In genomic region chr9:123445981-123446610, GRCh38 we compare ENCODE assay signal across 20 cellular contexts.
A peak's percentile ranks its signal among the peaks of the same experiment; 100 is the strongest.
DNase-seq lines count a peak whose midpoint lies in the region; ATAC-seq and TF ChIP-seq lines count a peak whose summit lies in the region.
"Had no signal": no experiment of that assay in that cellular context is flagged by ENCODE, and none has a peak within 500 bp of the region (broad histone marks: within the 10 kb centered on the region; RNA-seq: fewer than 3 reads in every experiment).

No MANE protein-coding gene starts in this region.

- H3K4me1 ChIP-seq in HEK293 (ENCODE audit: control insufficient read depth, insufficient read depth, low read length) = no peaks in the 10 kb centered on the region
- H3K4me1 ChIP-seq: adrenal gland, colonic mucosa, psoas muscle, suprapubic skin had no signal

- CTCF ChIA-PET in HEK293 (lab: Yijun Ruan, JAX) = no interaction called here

- peaks cover 31% of the 10 kb centered on the region for H3K36me3 Mint-ChIP-seq in activated T-cell treated with anti-CD3 and anti-CD28 coated beads, Interleukin-2, amount 50 U/mL, for 4 hours (ENCODE audit: insufficient read depth)

- DNase-seq in SW480 (ENCODE audit: low spot score) = peak; percentile 85
- peak; percentile 70 for DNase-seq in fibroblast of pulmonary artery (ENCODE audit: low read depth)
- peak; percentile 35 for DNase-seq in skeletal muscle cell (ENCODE audit: low read depth)
- no peak for DNase-seq in NCI-H69 (lab: John Stamatoyannopoulos, UW)
- DNase-seq in activated T-cell treated with anti-CD3 and anti-CD28 coated beads, Interleukin-2, amount 50 U/mL, for 4 hours = no peak
- DNase-seq in DMS153 treated with DMSO at 0.1 percent for 48 hours (lab: John Stamatoyannopoulos, UW; ENCODE audit: unreplicated experiment) = no peak
- no peak for DNase-seq in SHP77 (lab: John Stamatoyannopoulos, UW)
- DNase-seq: activated CD4-positive, alpha-beta T cell treated with anti-CD3 and anti-CD28 coated beads, Interleukin-2, amount 10 ng/mL, durations not matched to agents 7 days and 5 days; activated T-cell treated with anti-CD3 and anti-CD28 coated beads, Interleukin-2, amount 50 U/mL, for 72 hours; BE2C; colonic mucosa; DMS 273 treated with DMSO at 0.1 percent for 48 hours; naive thymus-derived CD8-positive, alpha-beta T cell; NCI-H2029; NCI-H524 treated with DMSO at 0.1 percent for 48 hours; psoas muscle had no signal

- H3K36me3 ChIP-seq in HEK293 (ENCODE audit: control insufficient read depth in 2 of 2, insufficient read depth in 1 of 2, low read length in 2 of 2) = no peaks in the 10 kb centered on the region
- H3K36me3 ChIP-seq: adrenal gland, BE2C, colonic mucosa had no signal

- no peaks in the 10 kb centered on the region for H3K9me3 Mint-ChIP-seq in activated T-cell treated with anti-CD3 and anti-CD28 coated beads, Interleukin-2, amount 50 U/mL, for 4 hours
- H3K9me3 Mint-ChIP-seq: activated CD4-positive, alpha-beta T cell treated with anti-CD3 and anti-CD28 coated beads, Interleukin-2, amount 10 ng/mL, durations not matched to agents 7 days and 5 days; activated T-cell treated with anti-CD3 and anti-CD28 coated beads, Interleukin-2, amount 50 U/mL, for 72 hours; naive thymus-derived CD8-positive, alpha-beta T cell had no signal

- H3K27ac ChIP-seq in HEK293 (ENCODE audit: extremely low read depth, low read depth, low read length) = no peak overlapping the region
- H3K27ac ChIP-seq: adrenal gland, colonic mucosa, psoas muscle, SK-N-MC, suprapubic skin had no signal

- H3K4me1 Mint-ChIP-seq in activated T-cell treated with anti-CD3 and anti-CD28 coated beads, Interleukin-2, amount 50 U/mL, for 4 hours (ENCODE audit: low read depth) = no peaks in the 10 kb centered on the region
- H3K4me1 Mint-ChIP-seq: activated CD4-positive, alpha-beta T cell treated with anti-CD3 and anti-CD28 coated beads, Interleukin-2, amount 10 ng/mL, durations not matched to agents 7 days and 5 days; naive thymus-derived CD8-positive, alpha-beta T cell had no signal

- TF ChIP-seq CTCF in HEK293 (tag by site-specific recombination; IDR thresholded peaks at IDR 0.05) (no peak), fibroblast of pulmonary artery (IDR thresholded peaks at IDR 0.05; ENCODE audit: low read length, missing control alignments) (no peak)

- ATAC-seq in activated T-cell treated with anti-CD3 and anti-CD28 coated beads, Interleukin-2, amount 50 U/mL, for 4 hours = no peak
- ATAC-seq: activated T-cell treated with anti-CD3 and anti-CD28 coated beads, Interleukin-2, amount 50 U/mL, for 72 hours; naive thymus-derived CD8-positive, alpha-beta T cell; psoas muscle had no signal

- H3K4me3 Mint-ChIP-seq in activated T-cell treated with anti-CD3 and anti-CD28 coated beads, Interleukin-2, amount 50 U/mL, for 4 hours = no peak overlapping the region
- H3K4me3 Mint-ChIP-seq: activated CD4-positive, alpha-beta T cell treated with anti-CD3 and anti-CD28 coated beads, Interleukin-2, amount 10 ng/mL, durations not matched to agents 7 days and 5 days; activated T-cell treated with anti-CD3 and anti-CD28 coated beads, Interleukin-2, amount 50 U/mL, for 72 hours; naive thymus-derived CD8-positive, alpha-beta T cell had no signal

- POLR2A ChIA-PET in HEK293 (lab: Yijun Ruan, JAX) = interaction anchor here (0.6 kb wide), 1 partner anchor 28 kb away, joined by 5 read pairs; no protein-coding TSS in a partner anchor

- H3K27me3 Mint-ChIP-seq in activated T-cell treated with anti-CD3 and anti-CD28 coated beads, Interleukin-2, amount 50 U/mL, for 4 hours (ENCODE audit: low read depth) = no peaks in the 10 kb centered on the region
- H3K27me3 Mint-ChIP-seq: activated CD4-positive, alpha-beta T cell treated with anti-CD3 and anti-CD28 coated beads, Interleukin-2, amount 10 ng/mL, durations not matched to agents 7 days and 5 days; naive thymus-derived CD8-positive, alpha-beta T cell had no signal

- H3K9me3 ChIP-seq in HEK293 (ENCODE audit: control insufficient read depth, insufficient read depth, low read depth, low read length) = no peaks in the 10 kb centered on the region
- H3K9me3 ChIP-seq: adrenal gland, BE2C, colonic mucosa, psoas muscle, suprapubic skin had no signal

- H3K4me3 ChIP-seq in HEK293 (ENCODE audit: low read depth, low read length) (no peak overlapping the region), fibroblast of pulmonary artery (replicated peaks; ENCODE audit: low read depth, low read length) (no peak overlapping the region), skeletal muscle cell (ENCODE audit: low read depth, low read length) (no peak overlapping the region)
- H3K4me3 ChIP-seq: adrenal gland, colonic mucosa, psoas muscle, SK-N-MC, suprapubic skin had no signal

TF ChIP-seq in HEK293, 187 proteins besides CTCF, POLR2A, EP300 and RAD21:
- peak; percentile 37; the same call in 1 of the 2 replicates for TF ChIP-seq EGR2 (tag by site-specific recombination; IDR thresholded peaks at IDR 0.05; ENCODE audit: low read depth)
- no peak for TF ChIP-seq ZNF660 (tag by site-specific recombination; IDR thresholded peaks at IDR 0.05)

Comparison
In these comparisons a context has a peak if more than half of its experiments do, and no peak if none do; other contexts are left out.
1. DNase-seq: peak in SW480 (single experiment), fibroblast of pulmonary artery (single experiment) and skeletal muscle cell (single experiment); none in NCI-H69 (single experiment), activated T-cell treated with anti-CD3 and anti-CD28 coated beads, Interleukin-2, amount 50 U/mL, for 4 hours (single experiment), DMS153 treated with DMSO at 0.1 percent for 48 hours (single experiment) and SHP77 (0 of 2).